ENCODE assay signal across 23 cellular contexts in the genomic region with DNA sequence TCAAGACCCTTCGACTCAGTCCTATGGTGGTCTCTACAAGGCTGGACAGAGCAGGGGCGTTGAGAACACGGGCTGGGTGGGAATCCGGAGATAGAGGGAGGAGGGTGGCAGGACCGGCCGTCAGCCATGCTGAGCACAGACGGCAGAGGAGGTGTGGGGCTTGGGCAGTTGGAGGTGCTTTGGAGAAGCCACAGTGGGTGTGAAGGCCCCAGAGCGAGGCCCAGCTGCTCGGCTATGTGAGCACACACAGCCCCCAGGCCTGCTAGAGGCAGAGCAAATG. TPM values are rescaled to one million over a fixed set of nuclear protein-coding genes. Genes with fewer than 3 reads are reported as not detected.
"Had no signal": no experiment of that assay in that cellular context is flagged by ENCODE, and none has a peak within 500 bp of the region (broad histone marks: within the 10 kb centered on the region; RNA-seq: fewer than 3 reads in every experiment).

No MANE protein-coding gene starts in this region.

- H3K27ac ChIP-seq: foreskin keratinocyte, parathyroid adenoma, thyroid gland had no signal

- H3K4me1 ChIP-seq: foreskin keratinocyte, parathyroid adenoma had no signal

- ATAC-seq: activated CD8-positive, alpha-beta T cell treated with anti-CD3 and anti-CD28 coated beads, Interleukin-2, amount 10 ng/mL, durations not matched to agents 7 days and 5 days; activated naive CD4-positive, alpha-beta T cell treated with anti-CD3 and anti-CD28 coated beads, Interleukin-2, amount 50 U/mL, for 72 hours; foreskin keratinocyte; natural killer cell treated with Interleukin-12 subunit alpha and Interleukin-12 subunit beta and Interleukin-15 and Interleukin-18, amount 100 ng/mL, for 72 hours; right cardiac atrium had no signal

- H3K36me3 Mint-ChIP-seq: immature natural killer cell; natural killer cell treated with Interleukin-12 subunit alpha and Interleukin-12 subunit beta and Interleukin-15 and Interleukin-18, amount 100 ng/mL, for 72 hours had no signal

- H3K4me3 ChIP-seq: thyroid gland had no signal

- DNase-seq: activated CD4-positive, alpha-beta T cell treated with anti-CD3 and anti-CD28 coated beads, Interleukin-2, amount 10 ng/mL, durations not matched to agents 24 days and 14 days; activated CD8-positive, alpha-beta T cell treated with anti-CD3 and anti-CD28 coated beads, Interleukin-2, amount 10 ng/mL, durations not matched to agents 7 days and 5 days; effector memory CD4-positive, alpha-beta T cell; foreskin keratinocyte; immature natural killer cell; kidney glomerular epithelial cell; midbrain; nucleus accumbens; stimulated activated CD4-positive, alpha-beta T cell treated with anti-CD3 and anti-CD28 coated beads, Interleukin-12 subunit alpha, Interleukin-12 subunit beta, amount 100 ng/mL, for 4 hours; stimulated activated CD4-positive, alpha-beta T cell treated with anti-CD3 and anti-CD28 coated beads, Interleukin-4, amount 100 ng/mL, for 4 hours; substantia nigra; T-helper 9 cell; thyroid gland had no signal

- H3K27ac Mint-ChIP-seq: activated CD4-positive, alpha-beta T cell treated with anti-CD3 and anti-CD28 coated beads, Interleukin-2, amount 10 ng/mL, durations not matched to agents 24 days and 14 days; activated CD8-positive, alpha-beta T cell treated with anti-CD3 and anti-CD28 coated beads, Interleukin-2, amount 10 ng/mL, durations not matched to agents 7 days and 5 days; activated T-helper 1 cell treated with anti-CD3 and anti-CD28 coated beads, Interleukin-12 subunit alpha, Interleukin-12 subunit beta, Interleukin-2, Interleukin-4 antibody, amounts not matched to agents 30 ng/mL and 10 ng/mL and 1 ng/mL, durations not matched to agents 14 hours and 24 hours and 36 hours; immature natural killer cell; natural killer cell treated with Interleukin-12 subunit alpha and Interleukin-12 subunit beta and Interleukin-15 and Interleukin-18, amount 100 ng/mL, for 72 hours; stimulated activated naive CD8-positive, alpha-beta T cell treated with anti-CD3 and anti-CD28 coated beads, Interleukin-15, Interleukin-2, amounts not matched to agents 100 ng/mL and 50 ng/mL, for 24 hours had no signal

- H3K9me3 ChIP-seq: thyroid gland had no signal

- H3K4me3 Mint-ChIP-seq: activated CD4-positive, alpha-beta T cell treated with anti-CD3 and anti-CD28 coated beads, Interleukin-2, amount 10 ng/mL, durations not matched to agents 24 days and 14 days; activated CD8-positive, alpha-beta T cell treated with anti-CD3 and anti-CD28 coated beads, Interleukin-2, amount 10 ng/mL, durations not matched to agents 7 days and 5 days; activated T-helper 1 cell treated with anti-CD3 and anti-CD28 coated beads, Interleukin-12 subunit alpha, Interleukin-12 subunit beta, Interleukin-2, Interleukin-4 antibody, amounts not matched to agents 30 ng/mL and 10 ng/mL and 1 ng/mL, durations not matched to agents 14 hours and 24 hours and 36 hours; central memory CD8-positive, alpha-beta T cell; immature natural killer cell; natural killer cell treated with Interleukin-12 subunit alpha and Interleukin-12 subunit beta and Interleukin-15 and Interleukin-18, amount 100 ng/mL, for 72 hours; stimulated activated naive CD8-positive, alpha-beta T cell treated with anti-CD3 and anti-CD28 coated beads, Interleukin-15, Interleukin-2, amounts not matched to agents 100 ng/mL and 50 ng/mL, for 24 hours had no signal

- H3K27me3 Mint-ChIP-seq: activated CD4-positive, alpha-beta T cell treated with anti-CD3 and anti-CD28 coated beads, Interleukin-2, amount 10 ng/mL, durations not matched to agents 24 days and 14 days; natural killer cell treated with Interleukin-12 subunit alpha and Interleukin-12 subunit beta and Interleukin-15 and Interleukin-18, amount 100 ng/mL, for 72 hours; stimulated activated naive CD8-positive, alpha-beta T cell treated with anti-CD3 and anti-CD28 coated beads, Interleukin-15, Interleukin-2, amounts not matched to agents 100 ng/mL and 50 ng/mL, for 24 hours had no signal

- H3K4me1 Mint-ChIP-seq: activated CD4-positive, alpha-beta T cell treated with anti-CD3 and anti-CD28 coated beads, Interleukin-2, amount 10 ng/mL, durations not matched to agents 24 days and 14 days; central memory CD8-positive, alpha-beta T cell; immature natural killer cell had no signal

- H3K36me3 ChIP-seq: thyroid gland had no signal

- H3K27me3 ChIP-seq: foreskin keratinocyte, thyroid gland had no signal

RNA-seq across cellular contexts. Expression of a gene that starts 53.5 kb away (rescaled TPM):
- polyA plus RNA-seq: aorta, foreskin keratinocyte, immature natural killer cell, liver, right cardiac atrium, urinary bladder had no signal
